ENCODE assay signal across 21 cellular contexts in genomic region chr7:3957735-3958491, GRCh38.
DNase-seq lines count a peak whose midpoint lies in the region; ATAC-seq, FAIRE-seq and TF ChIP-seq lines count a peak whose summit lies in the region.
"Had no signal": no experiment of that assay in that cellular context is flagged by ENCODE, and none has a peak within 500 bp of the region (broad histone marks: within the 10 kb centered on the region; RNA-seq: fewer than 3 reads in every experiment).

No MANE protein-coding gene starts in this region.

- no peaks in the 10 kb centered on the region for H3K79me2 ChIP-seq in HepG2 (ENCODE audit: insufficient read depth, low read length)

- H3K9me3 ChIP-seq in pancreas (no peaks in the 10 kb centered on the region), HepG2 (ENCODE audit: low read length) (no peaks in the 10 kb centered on the region)
- H3K9me3 ChIP-seq: tibial nerve had no signal

- H3K4me1 ChIP-seq in pancreas (peaks cover 0 to 13% (median 8%) of the 10 kb centered on the region in 3 donors), HepG2 (ENCODE audit: insufficient read depth, low read length) (peaks cover 34% of the 10 kb centered on the region)
- H3K4me1 ChIP-seq: heart left ventricle had no signal

- peak overlapping the region in 2 of 4 donors; percentile 14 to 25 for H3K27ac ChIP-seq in pancreas
- H3K27ac ChIP-seq in HepG2 (ENCODE audit: extremely low read length, insufficient read depth, low read length), result no peak overlapping the region
- H3K27ac ChIP-seq: BLaER1, heart left ventricle had no signal

- TF ChIP-seq POLR2A in HepG2 (IDR thresholded peaks at IDR 0.05; ENCODE audit: insufficient read depth in 1 of 2, low read depth in 2 of 2, low read length in 2 of 2), result no peak

- TF ChIP-seq RAD21 in HepG2 (CRISPR knock-in tag; IDR thresholded peaks at IDR 0.05), result no peak

- no peak for TF ChIP-seq CTCF in pancreas (IDR thresholded peaks at IDR 0.05)
- no peak for TF ChIP-seq CTCF in HepG2 (CRISPR knock-in tag; IDR thresholded peaks at IDR 0.05)

- in situ Hi-C loops in HepG2 (cut with HindIII; ENCODE audit: extremely low pct_ligation_motif_present, low pct_unique_long_range_greater_than_20kb), result no loop called here

- DNase-seq in GM19239 (ENCODE audit: insufficient read length, low spot score) (peak; percentile 37), pancreas (no peak), posterior vena cava (ENCODE audit: low spot score) (no peak), HepG2 (ENCODE audit: low spot score) (no peak), globus pallidus (ENCODE audit: low spot score) (no peak), putamen (ENCODE audit: low spot score) (no peak)
- DNase-seq: activated gamma-delta T cell treated with Interleukin-2 at 50 U/mL for 16 hours; aorta; DMS53; erythroblast; HCEC 1CT; heart left ventricle; NCI-H1436; NCI-H2227 treated with DMSO at 0.1 percent for 48 hours; stimulated activated CD4-positive, alpha-beta T cell treated with anti-CD3 and anti-CD28 coated beads, Interleukin-4, amount 100 ng/mL, for 24 hours had no signal

- peak; percentile 80 for FAIRE-seq in GM19239 (lab: Jason Lieb, UNC)
- FAIRE-seq in pancreas (lab: Jason Lieb, UNC), result no peak
- FAIRE-seq in HepG2 (lab: Jason Lieb, UNC), result no peak
- FAIRE-seq: colon, keratinocyte had no signal

- no peak overlapping the region for H3K9ac ChIP-seq in HepG2 (ENCODE audit: insufficient read depth, low read depth, low read length)
- H3K9ac ChIP-seq: BLaER1 had no signal

- POLR2A ChIA-PET in HepG2 (lab: Yijun Ruan, JAX), result no interaction called here

- no peak overlapping the region for H2AFZ ChIP-seq in HepG2 (ENCODE audit: low read length)

- CTCF ChIA-PET in HepG2 (lab: Yijun Ruan, JAX; ENCODE audit: low intra/inter-chr PET ratio, low total read pairs), result no interaction called here

- peak; percentile 37 for ATAC-seq in GM21717 (IDR thresholded peaks at IDR 0.05; ENCODE audit: unreplicated experiment)
- ATAC-seq in HG03460 (IDR thresholded peaks at IDR 0.05; ENCODE audit: unreplicated experiment), result peak; percentile 37
- ATAC-seq in pancreas, result peak; percentile 44 to 68 (median 53)
- ATAC-seq in HepG2, result no peak
- ATAC-seq: heart left ventricle had no signal

- no peaks in the 10 kb centered on the region for H3K27me3 ChIP-seq in pancreas
- H3K27me3 ChIP-seq in HepG2 (ENCODE audit: control insufficient read depth in 1 of 2, insufficient read depth in 2 of 2, low read length in 2 of 2), result no peaks in the 10 kb centered on the region
- H3K27me3 ChIP-seq: BLaER1, heart left ventricle, tibial nerve had no signal

- H3K36me3 ChIP-seq in pancreas (no peaks in the 10 kb centered on the region), HepG2 (replicated peaks in 1 of 2; ENCODE audit: control insufficient read depth in 1 of 2, insufficient read depth in 2 of 2, low read length in 2 of 2) (no peaks in the 10 kb centered on the region)
- H3K36me3 ChIP-seq: BLaER1, heart left ventricle had no signal

- no peaks in the 10 kb centered on the region for H4K20me1 ChIP-seq in HepG2 (ENCODE audit: insufficient read depth, low read length)
- H4K20me1 ChIP-seq: BLaER1 had no signal

- intact Hi-C loops in pancreas (cut with DNase I) (no loop called here), posterior vena cava (cut with DNase I) (no loop called here), HepG2 (cut with micrococcal nuclease; ENCODE audit: unreplicated experiment) (no loop called here)

- H3K4me3 ChIP-seq in pancreas, result no peak overlapping the region
- no peak overlapping the region for H3K4me3 ChIP-seq in HepG2 (replicated peaks in 1 of 3; ENCODE audit: insufficient read depth in 1 of 3, low read depth in 2 of 3, low read length in 3 of 3)
- H3K4me3 ChIP-seq: BLaER1, heart left ventricle, tibial nerve had no signal

- no TSS peak for BruUV-seq in HepG2 (replicated peaks; lab: Mats Ljungman, UMichigan)

- H3K4me2 ChIP-seq in HepG2 (ENCODE audit: low read depth, low read length), result no peak overlapping the region

- TF ChIP-seq EP300 in HepG2 (IDR thresholded peaks at IDR 0.05; ENCODE audit: low read depth in 2 of 2, low read length in 2 of 2) (no peak), HepG2 (CRISPR knock-in tag; IDR thresholded peaks at IDR 0.05; ENCODE audit: borderline replicate concordance) (no peak)

- 18 to 24% methylated on average over 9 of the region's 9 CpGs for WGBS in pancreas, 2 donors
- WGBS in HepG2 (ENCODE audit: low lambda C conversion rate), result 97% methylated on average over 9 of the region's 9 CpGs

TF ChIP-seq in HepG2, 621 proteins besides CTCF, POLR2A, EP300 and RAD21:
- TF ChIP-seq FOXA1 (IDR thresholded peaks at IDR 0.05), result no peak
- TF ChIP-seq FOXA1 (CRISPR knock-in tag; IDR thresholded peaks at IDR 0.05), result no peak
- no peak for TF ChIP-seq ZNF275 (CRISPR knock-in tag; IDR thresholded peaks at IDR 0.05; ENCODE audit: borderline replicate concordance)
- no peak for TF ChIP-seq REST (IDR thresholded peaks at IDR 0.05; ENCODE audit: borderline replicate concordance in 1 of 2, low read depth in 1 of 2, low read length in 2 of 2)
- TF ChIP-seq GTF3A (CRISPR knock-in tag; conservative IDR thresholded peaks at IDR 0.05), result no peak
- TF ChIP-seq SCMH1 (CRISPR knock-in tag; IDR thresholded peaks at IDR 0.05; ENCODE audit: borderline replicate concordance), result no peak
- TF ChIP-seq E2F1 (CRISPR knock-in tag; IDR thresholded peaks at IDR 0.05), result no peak
